In genomic region chr19:19279853-19280252, GRCh38 we compare ENCODE assay signal across 26 cellular contexts. TPM values are rescaled to one million over a fixed set of nuclear protein-coding genes. Genes with fewer than 3 reads are reported as not detected.
"Had no signal": no experiment of that assay in that cellular context is flagged by ENCODE, and none has a peak within 500 bp of the region (broad histone marks: within the 10 kb centered on the region; RNA-seq: fewer than 3 reads in every experiment).

No MANE protein-coding gene starts in this region.

- DNase-seq: kidney; left colon; lower lobe of right lung; mammary epithelial cell; mesendoderm; naive thymus-derived CD4-positive, alpha-beta T cell; retina; sigmoid colon; small intestine; spleen; stimulated activated CD4-positive, alpha-beta T cell treated with anti-CD3 and anti-CD28 coated beads, Interleukin-4, amount 100 ng/mL, for 24 hours; stimulated activated naive CD4-positive, alpha-beta T cell; tibial artery; trophoblast cell; upper lobe of right lung had no signal

- H3K27ac Mint-ChIP-seq: mesothelial cell of epicardium; natural killer cell treated with Interleukin-12 subunit alpha and Interleukin-12 subunit beta and Interleukin-15 and Interleukin-18, amount 100 ng/mL, for 72 hours; stimulated activated effector memory CD8-positive, alpha-beta T cell treated with anti-CD3 and anti-CD28 coated beads, Interleukin-12 subunit alpha, Interleukin-12 subunit beta, amount 100 ng/mL, for 72 hours; stimulated activated naive CD8-positive, alpha-beta T cell treated with anti-CD3 and anti-CD28 coated beads, Interleukin-15, Interleukin-2, amounts not matched to agents 100 ng/mL and 50 ng/mL, for 24 hours had no signal

- H3K27me3 ChIP-seq: pancreas, sigmoid colon, spleen, suprapubic skin, tibial artery, upper lobe of right lung had no signal

- H3K9me3 Mint-ChIP-seq: natural killer cell treated with Interleukin-12 subunit alpha and Interleukin-12 subunit beta and Interleukin-15 and Interleukin-18, amount 100 ng/mL, for 72 hours; stimulated activated effector memory CD8-positive, alpha-beta T cell treated with anti-CD3 and anti-CD28 coated beads, Interleukin-12 subunit alpha, Interleukin-12 subunit beta, amount 100 ng/mL, for 72 hours; stimulated activated naive CD8-positive, alpha-beta T cell treated with anti-CD3 and anti-CD28 coated beads, Interleukin-15, Interleukin-2, amounts not matched to agents 100 ng/mL and 50 ng/mL, for 24 hours had no signal

- H3K4me3 ChIP-seq: left lung, lower lobe of right lung, pancreas, prostate gland, sigmoid colon, spleen, suprapubic skin, thoracic aorta, tibial artery, upper lobe of right lung had no signal

- H3K27me3 Mint-ChIP-seq: naive thymus-derived CD4-positive, alpha-beta T cell; natural killer cell treated with Interleukin-12 subunit alpha and Interleukin-12 subunit beta and Interleukin-15 and Interleukin-18, amount 100 ng/mL, for 72 hours had no signal

- H3K4me3 Mint-ChIP-seq: mesothelial cell of epicardium; naive thymus-derived CD4-positive, alpha-beta T cell; natural killer cell treated with Interleukin-12 subunit alpha and Interleukin-12 subunit beta and Interleukin-15 and Interleukin-18, amount 100 ng/mL, for 72 hours; stimulated activated effector memory CD8-positive, alpha-beta T cell treated with anti-CD3 and anti-CD28 coated beads, Interleukin-12 subunit alpha, Interleukin-12 subunit beta, amount 100 ng/mL, for 72 hours; stimulated activated naive CD8-positive, alpha-beta T cell treated with anti-CD3 and anti-CD28 coated beads, Interleukin-15, Interleukin-2, amounts not matched to agents 100 ng/mL and 50 ng/mL, for 24 hours had no signal

- H3K9me3 ChIP-seq: left lung, lower lobe of right lung, pancreas, prostate gland, sigmoid colon, spleen, suprapubic skin, thoracic aorta, tibial artery, upper lobe of right lung had no signal

- H3K27ac ChIP-seq: left lung, lower lobe of right lung, pancreas, prostate gland, sigmoid colon, spleen, suprapubic skin, thoracic aorta, tibial artery, upper lobe of right lung had no signal

- H3K4me1 Mint-ChIP-seq: mesothelial cell of epicardium; naive thymus-derived CD4-positive, alpha-beta T cell; stimulated activated effector memory CD8-positive, alpha-beta T cell treated with anti-CD3 and anti-CD28 coated beads, Interleukin-12 subunit alpha, Interleukin-12 subunit beta, amount 100 ng/mL, for 72 hours had no signal

- H3K4me1 ChIP-seq: left lung, lower lobe of right lung, pancreas, prostate gland, sigmoid colon, spleen, suprapubic skin, tibial artery, upper lobe of right lung had no signal

RNA-seq across cellular contexts. Expression of gene TM6SF2, which starts 6.8 kb away (rescaled TPM):
- total RNA-seq: mammary epithelial cell, mononuclear cell had no signal
- polyA plus RNA-seq: mammary epithelial cell; naive thymus-derived CD4-positive, alpha-beta T cell; neural cell had no signal
